Comparison of ENCODE assay signal across 19 cellular contexts in the genomic region with DNA sequence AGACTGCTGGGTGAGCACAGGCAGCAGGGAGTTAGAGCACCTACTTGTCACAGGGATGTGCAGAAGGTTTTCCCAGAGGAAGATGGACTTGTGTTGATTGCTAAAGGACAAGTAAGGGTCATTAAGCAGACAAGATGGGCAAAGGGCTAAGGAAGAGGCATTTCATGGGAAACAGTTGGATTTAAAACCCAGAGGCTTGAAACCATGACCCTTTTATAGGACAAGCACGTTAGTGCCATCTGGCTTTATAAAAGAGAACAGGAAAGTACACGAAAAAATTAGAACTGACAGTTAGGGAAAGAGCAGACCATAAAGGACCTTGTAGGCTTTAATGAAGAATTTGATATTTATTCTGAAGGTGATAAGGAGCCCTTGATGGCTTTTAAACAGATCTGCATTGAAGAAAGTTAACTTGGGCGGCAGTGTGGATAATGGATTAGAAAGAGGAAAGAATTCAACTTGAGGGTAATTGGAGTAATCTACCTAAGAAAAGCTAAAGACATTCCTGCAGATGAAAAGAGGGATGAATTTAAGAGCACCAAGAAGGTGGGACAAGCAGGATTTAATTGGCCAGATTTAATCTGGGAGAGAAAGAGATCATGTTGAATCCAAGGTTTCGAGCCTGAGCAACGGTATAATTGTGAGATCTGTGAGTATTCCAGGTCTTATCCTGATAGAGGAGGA.
DNase-seq lines count a peak whose midpoint lies in the region; ATAC-seq and TF ChIP-seq lines count a peak whose summit lies in the region.
"Had no signal": no experiment of that assay in that cellular context is flagged by ENCODE, and none has a peak within 500 bp of the region (broad histone marks: within the 10 kb centered on the region; RNA-seq: fewer than 3 reads in every experiment).

No MANE protein-coding gene starts in this region.

- H3K4me1 ChIP-seq in stomach, result no peaks in the 10 kb centered on the region
- H3K4me1 ChIP-seq: pancreas had no signal

- H3K27me3 ChIP-seq in stomach, result no peaks in the 10 kb centered on the region
- H3K27me3 ChIP-seq: pancreas had no signal

- H3K4me3 ChIP-seq in choroid plexus epithelial cell (ENCODE audit: low read depth, low read length) (no peak overlapping the region), stomach (no peak overlapping the region)
- H3K4me3 ChIP-seq: K562, pancreas had no signal

- H3K4me1 Mint-ChIP-seq in progenitor cell of endocrine pancreas (ENCODE audit: low read depth), result peaks cover 3% of the 10 kb centered on the region
- H3K4me1 Mint-ChIP-seq: activated naive CD8-positive, alpha-beta T cell treated with anti-CD3 and anti-CD28 coated beads, Interleukin-2, amount 10 ng/mL, durations not matched to agents 7 days and 5 days; T-cell had no signal

- TF ChIP-seq CTCF in choroid plexus epithelial cell (conservative IDR thresholded peaks at IDR 0.05; ENCODE audit: low read depth, low read length) (peak; percentile 40), progenitor cell of endocrine pancreas (IDR thresholded peaks at IDR 0.05; ENCODE audit: unreplicated experiment) (no peak), stomach (IDR thresholded peaks at IDR 0.05) (no peak)

- ATAC-seq in GM19397 (IDR thresholded peaks at IDR 0.05; ENCODE audit: unreplicated experiment), result no peak
- ATAC-seq in activated CD4-positive, CD25-positive, alpha-beta regulatory T cell treated with anti-CD3 and anti-CD28 coated beads, Interleukin-2, amount 50 U/mL, for 24 hours, result no peak
- ATAC-seq: K562, T-cell had no signal

- intact Hi-C loops in stomach (cut with DNase I; ENCODE audit: low total_unique reads), result no loop called here

- H3K27me3 Mint-ChIP-seq in progenitor cell of endocrine pancreas, result no peaks in the 10 kb centered on the region
- H3K27me3 Mint-ChIP-seq: activated naive CD8-positive, alpha-beta T cell treated with anti-CD3 and anti-CD28 coated beads, Interleukin-2, amount 10 ng/mL, durations not matched to agents 7 days and 5 days; T-cell had no signal

- H3K9me3 ChIP-seq in stomach, result no peaks in the 10 kb centered on the region
- H3K9me3 ChIP-seq: pancreas had no signal

- TF ChIP-seq EP300 in stomach (IDR thresholded peaks at IDR 0.05), result no peak

- H3K9me3 Mint-ChIP-seq in progenitor cell of endocrine pancreas (ENCODE audit: low read depth), result peaks cover 18% of the 10 kb centered on the region
- H3K9me3 Mint-ChIP-seq: activated naive CD8-positive, alpha-beta T cell treated with anti-CD3 and anti-CD28 coated beads, Interleukin-2, amount 10 ng/mL, durations not matched to agents 7 days and 5 days had no signal

- no peak overlapping the region for H3K4me3 Mint-ChIP-seq in progenitor cell of endocrine pancreas (ENCODE audit: low read depth)
- H3K4me3 Mint-ChIP-seq: activated naive CD8-positive, alpha-beta T cell treated with anti-CD3 and anti-CD28 coated beads, Interleukin-2, amount 10 ng/mL, durations not matched to agents 7 days and 5 days; T-cell had no signal

- peaks cover 9% of the 10 kb centered on the region for H3K36me3 Mint-ChIP-seq in progenitor cell of endocrine pancreas (ENCODE audit: insufficient read depth)
- H3K36me3 Mint-ChIP-seq: activated naive CD8-positive, alpha-beta T cell treated with anti-CD3 and anti-CD28 coated beads, Interleukin-2, amount 10 ng/mL, durations not matched to agents 7 days and 5 days; T-cell had no signal

- no peak for TF ChIP-seq POLR2A in stomach (IDR thresholded peaks at IDR 0.05)

- H3K36me3 ChIP-seq in stomach, result no peaks in the 10 kb centered on the region
- H3K36me3 ChIP-seq: pancreas had no signal

- peak overlapping the region; percentile 36 for H3K27ac Mint-ChIP-seq in progenitor cell of endocrine pancreas
- H3K27ac Mint-ChIP-seq: activated naive CD8-positive, alpha-beta T cell treated with anti-CD3 and anti-CD28 coated beads, Interleukin-2, amount 10 ng/mL, durations not matched to agents 7 days and 5 days; T-cell had no signal

- DNase-seq in SIG-M5 treated with dmso at 0.1 percent for 504 hours (lab: John Stamatoyannopoulos, UW; ENCODE audit: unreplicated experiment) (peak; percentile 23), SIG-M5 (lab: John Stamatoyannopoulos, UW) (no peak), NCI-H524 (lab: John Stamatoyannopoulos, UW) (peak; percentile 3 to 57), choroid plexus epithelial cell (ENCODE audit: low read depth) (no peak), progenitor cell of endocrine pancreas (ENCODE audit: low spot score, unreplicated experiment) (no peak), stomach (no peak)
- DNase-seq: activated CD4-positive, alpha-beta T cell treated with anti-CD3 and anti-CD28 coated beads for 1 hour; activated naive CD8-positive, alpha-beta T cell treated with anti-CD3 and anti-CD28 coated beads, Interleukin-2, amount 10 ng/mL, durations not matched to agents 7 days and 5 days; activated T-cell treated with anti-CD3 and anti-CD28 coated beads for 4 hours; cerebellar nuclear complex; DND-41; midbrain; NCI-H2029 treated with DMSO at 0.1 percent for 48 hours; pancreas; T-cell; trophoblast cell had no signal

- no peak overlapping the region for H3K27ac ChIP-seq in stomach
- H3K27ac ChIP-seq: pancreas had no signal

- 59 to 72% (median 66%) methylated on average over 5 of the region's 5 CpGs for WGBS in stomach, 5 donors

Comparison
In these comparisons a context has a peak if more than half of its experiments do, and no peak if none do; other contexts are left out.
1. DNase-seq: peak in SIG-M5 treated with dmso at 0.1 percent for 504 hours (single experiment) and NCI-H524 (2 of 2); none in SIG-M5 (single experiment), choroid plexus epithelial cell (single experiment), progenitor cell of endocrine pancreas (single experiment) and stomach (single experiment).